In the genomic region with DNA sequence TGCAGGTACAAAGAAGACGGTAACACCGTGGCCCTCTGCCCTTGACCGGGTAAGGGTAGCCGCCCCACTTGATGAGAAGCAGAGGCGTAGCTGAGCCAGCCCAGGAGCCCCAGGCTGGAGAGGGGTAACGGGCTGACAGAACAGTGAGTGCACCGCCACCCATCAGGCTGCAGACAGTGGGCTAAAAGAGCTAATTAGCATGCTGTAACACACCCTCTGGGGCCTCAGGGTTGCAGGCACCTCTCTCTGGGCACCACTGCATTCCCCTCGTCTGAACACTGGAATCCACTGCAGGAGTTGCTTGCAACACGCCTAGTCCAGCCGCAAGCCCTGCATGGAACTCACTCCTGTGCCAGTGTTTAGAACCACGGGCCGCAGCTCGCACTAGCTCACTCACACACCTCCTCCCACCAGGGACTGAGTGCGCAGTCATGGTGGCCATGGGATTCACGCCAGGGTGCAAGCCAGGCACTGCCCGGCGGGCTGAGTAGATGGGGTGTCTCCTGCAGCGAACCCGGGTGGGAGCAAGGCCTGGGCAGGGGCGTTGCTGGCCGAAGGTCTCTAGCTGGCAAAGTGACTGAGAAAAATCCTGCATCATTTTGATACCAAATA, we compare ENCODE assay signal across 33 cellular contexts. TPM values are rescaled to one million over a fixed set of nuclear protein-coding genes. Genes with fewer than 3 reads are reported as not detected.
"Had no signal": no experiment of that assay in that cellular context is flagged by ENCODE, and none has a peak within 500 bp of the region (broad histone marks: within the 10 kb centered on the region; RNA-seq: fewer than 3 reads in every experiment).

No MANE protein-coding gene starts in this region.

- H3K4me1 ChIP-seq: adrenal gland, Peyer's patch had no signal

- H3K9me3 ChIP-seq: adrenal gland, Peyer's patch had no signal

- H3K27me3 ChIP-seq: adrenal gland, Peyer's patch had no signal

- H3K27ac ChIP-seq: adrenal gland, Peyer's patch, VCaP had no signal

- H3K36me3 Mint-ChIP-seq: activated CD4-positive, alpha-beta memory T cell treated with anti-CD3 and anti-CD28 coated beads for 36 hours; activated naive CD4-positive, alpha-beta T cell treated with anti-CD3 and anti-CD28 coated beads, Interleukin-2, amount 50 U/mL, for 72 hours; brain; T-cell had no signal

- ATAC-seq: activated naive CD4-positive, alpha-beta T cell treated with anti-CD3 and anti-CD28 coated beads, Interleukin-2, amount 50 U/mL, for 72 hours; activated T-cell treated with anti-CD3 and anti-CD28 coated beads, Interleukin-2, amount 50 U/mL, for 4 hours; PC-3; SK-N-SH treated with all-trans-retinoic acid at 6 μM for 48 hours had no signal

- H3K36me3 ChIP-seq: adrenal gland, Peyer's patch had no signal

- H3K27ac Mint-ChIP-seq: activated B cell treated with CpG ODN at 0.5 μM for 24 hours; activated CD4-positive, alpha-beta memory T cell treated with anti-CD3 and anti-CD28 coated beads for 36 hours; activated naive CD4-positive, alpha-beta T cell treated with anti-CD3 and anti-CD28 coated beads, Interleukin-2, amount 50 U/mL, for 72 hours; brain; T-cell had no signal

- H3K4me1 Mint-ChIP-seq: activated B cell treated with CpG ODN at 0.5 μM for 24 hours, brain, T-cell had no signal

- H3K27me3 Mint-ChIP-seq: activated B cell treated with CpG ODN at 0.5 μM for 24 hours; activated CD4-positive, alpha-beta memory T cell treated with anti-CD3 and anti-CD28 coated beads for 36 hours; brain; T-cell had no signal

- H3K4me3 Mint-ChIP-seq: activated B cell treated with CpG ODN at 0.5 μM for 24 hours; activated CD4-positive, alpha-beta memory T cell treated with anti-CD3 and anti-CD28 coated beads for 36 hours; activated T-cell treated with anti-CD3 and anti-CD28 coated beads, Interleukin-2, amount 50 U/mL, for 4 hours; brain; T-cell had no signal

- H3K4me3 ChIP-seq: adrenal gland, Peyer's patch had no signal

- FAIRE-seq: bronchial epithelial cell had no signal

- DNase-seq: activated B cell treated with CpG ODN at 0.5 μM for 24 hours; activated CD4-positive, alpha-beta memory T cell treated with anti-CD3 and anti-CD28 coated beads for 36 hours; activated CD4-positive, alpha-beta T cell treated with anti-CD3 and anti-CD28 coated beads for 4 hours; activated CD4-positive, alpha-beta T cell treated with anti-CD3 and anti-CD28 coated beads, Interleukin-2, amount 50 U/mL, for 1 hour; activated CD4-positive, CD25-positive, alpha-beta regulatory T cell treated with anti-CD3 and anti-CD28 coated beads, Interleukin-2, amount 50 U/mL, for 72 hours; activated CD8-positive, alpha-beta memory T cell treated with anti-CD3 and anti-CD28 coated beads, Interleukin-2, amount 50 U/mL, for 4 hours; activated gamma-delta T cell; activated naive CD4-positive, alpha-beta T cell treated with Interleukin-2 at 50 U/mL for 16 hours; activated T-cell treated with anti-CD3 and anti-CD28 coated beads for 4 hours; activated T-cell treated with anti-CD3 and anti-CD28 coated beads, Interleukin-2, amount 50 U/mL, for 4 hours; adrenal gland; caudate nucleus; Karpas-422; KBM-7; NCI-H1105; NCI-H1417 treated with DMSO at 0.1 percent for 48 hours; NCI-H187 treated with DMSO at 0.1 percent for 48 hours; NCI-H2081; NCI-H345; NCI-H524 treated with DMSO at 0.1 percent for 48 hours; PC-3; Peyer's patch; RPMI8226; SIG-M5; T-cell; T-helper 2 cell; T-helper 9 cell had no signal

RNA-seq across cellular contexts. Expression of gene AGMO, which starts 36.1 kb away (rescaled TPM):
- total RNA-seq: activated B cell treated with CpG ODN at 0.5 μM for 24 hours; activated CD4-positive, alpha-beta memory T cell treated with anti-CD3 and anti-CD28 coated beads for 36 hours; activated naive CD4-positive, alpha-beta T cell treated with anti-CD3 and anti-CD28 coated beads, Interleukin-2, amount 50 U/mL, for 72 hours; activated T-cell treated with anti-CD3 and anti-CD28 coated beads, Interleukin-2, amount 50 U/mL, for 4 hours; MCF 10A; T-cell had no signal
